In the genomic region with DNA sequence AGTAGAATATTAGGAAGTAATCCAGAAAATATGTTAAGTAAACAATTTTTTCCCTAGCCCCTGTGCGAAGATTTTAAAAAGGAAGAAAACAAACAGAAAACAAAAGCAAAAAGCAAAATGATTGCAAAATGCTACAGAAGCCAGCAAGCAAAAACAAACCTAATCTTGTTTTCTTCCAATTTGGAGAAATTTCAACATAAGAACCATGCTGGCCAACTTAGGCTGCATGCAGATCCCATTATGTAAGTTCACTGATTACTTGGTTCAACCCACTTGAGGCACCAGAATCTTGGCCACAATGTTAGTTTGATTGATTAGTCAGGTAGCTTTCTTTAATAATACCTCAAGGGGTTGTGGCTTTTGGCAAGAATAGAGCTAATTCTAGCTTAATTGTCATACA, we compare ENCODE assay signal across 2 cellular contexts.
TF ChIP-seq lines count a peak whose summit lies in the region.

No MANE protein-coding gene starts in this region.

TF ChIP-seq in SK-N-SH, 30 proteins besides CTCF, POLR2A, EP300 and RAD21 (continued from another document):
- TF ChIP-seq, protein P1, sequence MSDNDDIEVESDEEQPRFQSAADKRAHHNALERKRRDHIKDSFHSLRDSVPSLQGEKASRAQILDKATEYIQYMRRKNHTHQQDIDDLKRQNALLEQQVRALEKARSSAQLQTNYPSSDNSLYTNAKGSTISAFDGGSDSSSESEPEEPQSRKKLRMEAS (IDR thresholded peaks at IDR 0.05; ENCODE audit: low read depth): no peak
- TF ChIP-seq JUND (IDR thresholded peaks at IDR 0.05): no peak

TF ChIP-seq in SK-N-SH treated with all-trans-retinoic acid at 6 μM for 48 hours, 23 proteins besides CTCF, POLR2A, EP300 and RAD21 (continued from another document):
- TF ChIP-seq RARB (CRISPR knock-in tag; IDR thresholded peaks at IDR 0.05) (no peak), BACH2 (CRISPR knock-in tag; IDR thresholded peaks at IDR 0.05; ENCODE audit: borderline replicate concordance) (no peak), OSR1 (CRISPR knock-in tag; IDR thresholded peaks at IDR 0.05) (no peak), ZNF8 (CRISPR knock-in tag; IDR thresholded peaks at IDR 0.05) (no peak), ZNF565 (CRISPR knock-in tag; conservative IDR thresholded peaks at IDR 0.05; ENCODE audit: low read depth) (no peak), TCF4 (CRISPR knock-in tag; IDR thresholded peaks at IDR 0.05; ENCODE audit: borderline replicate concordance) (no peak), ISL1 (CRISPR knock-in tag; IDR thresholded peaks at IDR 0.05) (no peak), ZFP30 (CRISPR knock-in tag; IDR thresholded peaks at IDR 0.05) (no peak), CSDC2 (CRISPR knock-in tag; IDR thresholded peaks at IDR 0.05) (no peak), ESRRG (CRISPR knock-in tag; IDR thresholded peaks at IDR 0.05) (no peak), ZFP3 (CRISPR knock-in tag; IDR thresholded peaks at IDR 0.05) (no peak), ARNTL (CRISPR knock-in tag; IDR thresholded peaks at IDR 0.05; ENCODE audit: borderline replicate concordance, low read depth) (no peak)
TF ChIP-seq in SK-N-SH treated with all-trans-retinoic acid at 6 μM for 48 hours: peak in this region for 0.
